ENCODE assay signal across 16 cellular contexts in the genomic region with DNA sequence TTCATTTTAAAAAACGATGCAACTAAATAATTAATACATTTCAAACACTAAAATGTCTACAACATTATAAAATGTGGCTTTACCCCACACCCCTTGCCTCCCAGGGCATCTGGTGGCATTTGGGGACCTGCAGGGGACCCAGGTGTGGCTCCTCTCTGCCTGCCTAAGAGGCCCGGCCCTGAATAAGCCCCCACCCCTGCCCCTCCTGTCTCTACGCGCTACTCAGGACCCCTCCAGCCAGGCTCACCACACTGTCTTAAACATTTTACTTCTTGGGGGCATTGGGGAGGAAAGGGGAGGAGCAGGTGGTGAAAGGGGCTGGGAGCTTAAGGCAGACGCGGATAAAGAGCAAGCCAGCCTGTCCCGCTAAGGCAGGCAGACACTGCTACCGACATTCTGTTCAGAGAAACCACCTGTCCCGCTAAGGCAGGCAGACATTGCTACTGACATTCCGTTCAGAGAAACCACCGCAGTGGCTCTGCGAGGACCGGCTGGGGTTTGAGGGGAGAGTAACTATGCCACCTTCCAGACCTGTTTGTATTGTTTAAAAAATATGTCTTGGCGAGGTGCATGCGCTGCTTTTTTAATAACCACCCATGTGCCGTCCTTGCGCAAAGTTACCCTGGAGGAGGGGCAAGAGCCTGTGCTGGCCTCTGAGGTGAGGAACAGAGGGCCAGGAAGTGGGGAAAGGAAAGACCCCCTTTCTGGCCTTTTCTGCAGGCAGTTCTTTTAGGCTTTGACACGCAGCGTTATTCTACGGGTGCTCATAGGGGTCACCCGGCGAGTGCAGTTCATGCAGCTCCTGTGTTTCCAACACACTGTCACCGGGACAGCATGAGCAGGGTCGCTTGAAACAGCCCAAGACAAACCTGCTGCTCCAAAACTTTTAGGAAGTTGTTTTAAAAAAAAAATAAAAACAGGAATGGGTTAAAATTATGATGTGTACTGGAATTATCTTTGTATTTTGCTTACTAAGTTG. TPM values are rescaled to one million over a fixed set of nuclear protein-coding genes. Genes with fewer than 3 reads are reported as not detected.
"Had no signal": no experiment of that assay in that cellular context is flagged by ENCODE, and none has a peak within 500 bp of the region (broad histone marks: within the 10 kb centered on the region; RNA-seq: fewer than 3 reads in every experiment).

No MANE protein-coding gene starts in this region.

- H3K4me3 ChIP-seq: esophagus squamous epithelium, gastrocnemius medialis, pancreas, tibial artery had no signal

- H3K4me1 ChIP-seq: gastrocnemius medialis had no signal

- DNase-seq: activated B cell treated with CpG ODN at 0.5 μM for 24 hours; activated CD8-positive, alpha-beta memory T cell treated with anti-CD3 and anti-CD28 coated beads for 24 hours; activated CD8-positive, alpha-beta memory T cell treated with anti-CD3 and anti-CD28 coated beads, Interleukin-2, amount 50 U/mL, for 4 hours; activated T-cell treated with anti-CD3 and anti-CD28 coated beads, Interleukin-2, amount 50 U/mL, for 4 hours; cerebellar nuclear complex; cortex of kidney; esophagus squamous epithelium; gastrocnemius medialis; natural killer cell; T1000 had no signal

- H3K27me3 ChIP-seq: esophagus squamous epithelium, gastrocnemius medialis, neutrophil, pancreas, tibial artery had no signal

- H3K36me3 ChIP-seq: pancreas had no signal

- FAIRE-seq: bronchial epithelial cell, urothelium cell line had no signal

- ATAC-seq: activated T-cell treated with anti-CD3 and anti-CD28 coated beads, Interleukin-2, amount 50 U/mL, for 4 hours; gastrocnemius medialis; natural killer cell had no signal

- H3K9me3 ChIP-seq: esophagus squamous epithelium, gastrocnemius medialis, neutrophil, pancreas, tibial artery had no signal

- H3K27ac ChIP-seq: gastrocnemius medialis, neutrophil, pancreas had no signal

RNA-seq across cellular contexts. Expression of a gene that starts 51.3 kb away (rescaled TPM):
- total RNA-seq: pulmonary artery endothelial cell had no signal
